ENCODE assay signal across 26 cellular contexts in genomic region chr3:156806698-156807097, GRCh38. TPM values are rescaled to one million over a fixed set of nuclear protein-coding genes. Genes with fewer than 3 reads are reported as not detected.
"Had no signal": no experiment of that assay in that cellular context is flagged by ENCODE, and none has a peak within 500 bp of the region (broad histone marks: within the 10 kb centered on the region; RNA-seq: fewer than 3 reads in every experiment).

No MANE protein-coding gene starts in this region.

- H3K4me3 Mint-ChIP-seq: memory B cell, natural killer cell, type B pancreatic cell had no signal

- ATAC-seq: esophagus mucosa, gastrocnemius medialis, left lobe of liver, natural killer cell, pancreas, right lobe of liver had no signal

- H3K9me3 ChIP-seq: gastrocnemius medialis, pancreas, right lobe of liver, thyroid gland had no signal

- H3K4me2 ChIP-seq: hepatocyte had no signal

- DNase-seq: dorsolateral prefrontal cortex; effector CD4-positive, alpha-beta T cell; foreskin fibroblast; gastrocnemius medialis; head of caudate nucleus; kidney; natural killer cell; occipital lobe; pancreas; right lobe of liver; small intestine; stimulated activated CD4-positive, alpha-beta T cell treated with anti-CD3 and anti-CD28 coated beads, Interleukin-15, amount 100 ng/mL, for 24 hours; stimulated activated CD4-positive, alpha-beta T cell treated with anti-CD3 and anti-CD28 coated beads, Interleukin-2, amount 100 ng/mL, for 48 hours; stimulated activated CD8-positive, alpha-beta memory T cell treated with anti-CD3 and anti-CD28 coated beads, Interleukin-4, amount 100 ng/mL, for 48 hours; stimulated activated naive CD4-positive, alpha-beta T cell treated with Interleukin-2 at 50 U/mL for 16 hours; stomach; thyroid gland had no signal

- H2AFZ ChIP-seq: hepatocyte had no signal

- H3K27ac Mint-ChIP-seq: memory B cell, natural killer cell, progenitor cell of endocrine pancreas, type B pancreatic cell had no signal

- H3K27me3 ChIP-seq: dorsolateral prefrontal cortex, gastrocnemius medialis, hepatocyte, pancreas, right lobe of liver, stomach, thyroid gland had no signal

- FAIRE-seq: colon, kidney, pancreas, small intestine had no signal

- H3K27ac ChIP-seq: dorsolateral prefrontal cortex, gastrocnemius medialis, hepatocyte, pancreas, right lobe of liver, stomach, thyroid gland had no signal

- H3K4me3 ChIP-seq: dorsolateral prefrontal cortex, gastrocnemius medialis, hepatocyte, lung, pancreas, right lobe of liver, stomach, thyroid gland had no signal

- H3K36me3 ChIP-seq: gastrocnemius medialis, pancreas, right lobe of liver, stomach, thyroid gland had no signal

- H3K79me2 ChIP-seq: hepatocyte had no signal

- H3K4me1 ChIP-seq: stomach had no signal

- H3K27me3 Mint-ChIP-seq: memory B cell, progenitor cell of endocrine pancreas, type B pancreatic cell had no signal

- H3K9me3 Mint-ChIP-seq: natural killer cell, type B pancreatic cell had no signal

- H3K36me3 Mint-ChIP-seq: natural killer cell, type B pancreatic cell had no signal

RNA-seq across cellular contexts. Expression of gene LEKR1, which starts 19.5 kb away (rescaled TPM):
- total RNA-seq: glomerular endothelial cell had no signal
